Comparison of ENCODE assay signal across 1 cellular context in genomic region chr9:132798817-132799790, GRCh38.
TF ChIP-seq lines count a peak whose summit lies in the region.

No MANE protein-coding gene starts in this region.

TF ChIP-seq in GM23338, 12 proteins besides CTCF, POLR2A, EP300 and RAD21 (continued from another document):
- TF ChIP-seq ETS1 (IDR thresholded peaks at IDR 0.05): no peak
- no peak for TF ChIP-seq STAT1 (IDR thresholded peaks at IDR 0.05; ENCODE audit: unreplicated experiment)
- no peak for TF ChIP-seq EZH2 (IDR thresholded peaks at IDR 0.05; ENCODE audit: low read depth, unreplicated experiment)
TF ChIP-seq in GM23338: peak in this region for 0.
